Comparison of ENCODE assay signal across 7 cellular contexts in the genomic region with DNA sequence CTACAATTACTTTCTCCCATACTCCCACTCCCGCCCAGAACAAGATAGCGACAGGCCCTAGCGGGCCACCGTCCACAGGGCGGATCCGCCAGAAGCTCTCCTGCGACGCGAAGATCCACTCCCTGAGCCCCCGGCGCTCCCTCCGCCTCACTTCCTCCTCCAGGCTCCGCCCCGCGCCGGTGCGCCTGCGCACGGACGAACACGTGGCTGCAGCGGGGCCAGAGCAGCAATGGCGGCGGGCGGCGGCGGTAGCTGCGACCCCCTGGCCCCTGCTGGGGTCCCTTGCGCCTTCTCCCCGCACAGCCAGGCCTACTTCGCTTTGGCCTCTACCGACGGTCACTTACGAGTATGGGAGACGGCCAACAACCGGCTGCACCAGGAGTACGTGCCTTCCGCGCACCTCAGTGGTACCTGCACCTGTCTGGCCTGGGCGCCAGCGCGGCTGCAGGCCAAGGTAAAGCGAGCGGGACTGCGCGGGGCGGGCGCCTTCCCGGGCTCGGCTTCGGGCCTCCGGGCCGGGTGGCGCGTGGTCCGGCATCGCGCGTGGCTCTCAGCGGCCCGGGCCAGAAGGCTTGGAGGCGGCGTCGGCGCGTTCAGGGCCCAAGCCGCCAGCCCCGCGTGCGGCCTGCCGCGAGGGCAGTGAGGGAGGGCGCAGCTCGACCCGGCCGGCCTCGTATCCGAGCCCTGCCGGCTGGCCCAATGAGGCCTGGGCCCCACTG. TPM values are rescaled to one million over a fixed set of nuclear protein-coding genes. Genes with fewer than 3 reads are reported as not detected.
A peak's percentile ranks its signal among the peaks of the same experiment; 100 is the strongest.
DNase-seq lines count a peak whose midpoint lies in the region; ATAC-seq, FAIRE-seq and TF ChIP-seq lines count a peak whose summit lies in the region.

A gene with protein sequence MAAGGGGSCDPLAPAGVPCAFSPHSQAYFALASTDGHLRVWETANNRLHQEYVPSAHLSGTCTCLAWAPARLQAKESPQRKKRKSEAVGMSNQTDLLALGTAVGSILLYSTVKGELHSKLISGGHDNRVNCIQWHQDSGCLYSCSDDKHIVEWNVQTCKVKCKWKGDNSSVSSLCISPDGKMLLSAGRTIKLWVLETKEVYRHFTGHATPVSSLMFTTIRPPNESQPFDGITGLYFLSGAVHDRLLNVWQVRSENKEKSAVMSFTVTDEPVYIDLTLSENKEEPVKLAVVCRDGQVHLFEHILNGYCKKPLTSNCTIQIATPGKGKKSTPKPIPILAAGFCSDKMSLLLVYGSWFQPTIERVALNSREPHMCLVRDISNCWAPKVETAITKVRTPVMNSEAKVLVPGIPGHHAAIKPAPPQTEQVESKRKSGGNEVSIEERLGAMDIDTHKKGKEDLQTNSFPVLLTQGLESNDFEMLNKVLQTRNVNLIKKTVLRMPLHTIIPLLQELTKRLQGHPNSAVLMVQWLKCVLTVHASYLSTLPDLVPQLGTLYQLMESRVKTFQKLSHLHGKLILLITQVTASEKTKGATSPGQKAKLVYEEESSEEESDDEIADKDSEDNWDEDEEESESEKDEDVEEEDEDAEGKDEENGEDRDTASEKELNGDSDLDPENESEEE (plus strand): TSS at position 198 of the 719 bp plus-strand sequence. CDS start 32 bp downstream, at position 230.

- H3K36me3 ChIP-seq in astrocyte (ENCODE audit: insufficient read depth, low read length): no peaks in the 10 kb centered on the region

- H3K27ac Mint-ChIP-seq in astrocyte (ENCODE audit: unreplicated experiment): peak within 1 kb of the TSS; percentile 96

- H3K27me3 Mint-ChIP-seq in astrocyte (ENCODE audit: low read depth, unreplicated experiment): no peaks in the 10 kb centered on the region

- peak within 1 kb of the TSS; percentile 87 for H3K27ac ChIP-seq in astrocyte (ENCODE audit: low read depth, low read length)

- H3K27me3 ChIP-seq in astrocyte (ENCODE audit: insufficient read depth, low read length): peaks cover 2% of the 10 kb centered on the region

- TF ChIP-seq CTCF in astrocyte (IDR thresholded peaks at IDR 0.05; ENCODE audit: insufficient read depth, low read depth, low read length): no peak

- H3K4me3 Mint-ChIP-seq in astrocyte (ENCODE audit: unreplicated experiment): peak within 1 kb of the TSS; percentile 96

- FAIRE-seq in astrocyte (lab: Jason Lieb, UNC): no peak

- TF ChIP-seq POLR2A in GM18505 (IDR thresholded peaks at IDR 0.05; ENCODE audit: borderline replicate concordance, extremely low read depth, insufficient read depth, insufficient read length): peak; percentile 90

- peak within 1 kb of the TSS; percentile 93 for H2AFZ ChIP-seq in astrocyte (ENCODE audit: low read depth, low read length)

- H3K36me3 Mint-ChIP-seq in astrocyte (ENCODE audit: low read depth, unreplicated experiment): no peaks in the 10 kb centered on the region

- H3K4me2 ChIP-seq in astrocyte (ENCODE audit: low read length): peak within 1 kb of the TSS; percentile 93

- peak within 1 kb of the TSS; percentile 88 for H3K4me3 ChIP-seq in astrocyte (ENCODE audit: insufficient read depth, low read depth, low read length)

- DNase-seq in NCI-H2029 (lab: John Stamatoyannopoulos, UW) (peak; percentile 95), T-helper 22 cell (ENCODE audit: low read depth) (peak; percentile 95), astrocyte (ENCODE audit: low read depth) (peak; percentile 99), hepatic stellate cell (ENCODE audit: low spot score) (peak; percentile 94), renal cortical epithelial cell (ENCODE audit: low read depth) (peak; percentile 97)

- H3K4me1 ChIP-seq in astrocyte (ENCODE audit: insufficient read depth, low read length): peaks cover 17% of the 10 kb centered on the region

- H3K4me1 Mint-ChIP-seq in astrocyte (ENCODE audit: low read depth, unreplicated experiment): peaks cover 23% of the 10 kb centered on the region

- H3K79me2 ChIP-seq in astrocyte (ENCODE audit: insufficient read depth, low read length): peaks cover 53% of the 10 kb centered on the region

- peak within 1 kb of the TSS; percentile 96 for H3K9ac ChIP-seq in astrocyte (ENCODE audit: low read length)

- no peaks in the 10 kb centered on the region for H3K9me3 ChIP-seq in astrocyte (ENCODE audit: insufficient read depth, low read depth, low read length)

- H4K20me1 ChIP-seq in astrocyte (ENCODE audit: insufficient read depth, low read length): peaks cover 47% of the 10 kb centered on the region

- H3K9me3 Mint-ChIP-seq in astrocyte (ENCODE audit: unreplicated experiment): peaks cover 1% of the 10 kb centered on the region

- ATAC-seq in GM18505 (IDR thresholded peaks at IDR 0.05; ENCODE audit: unreplicated experiment) (peak; percentile 94), HG02973 (IDR thresholded peaks at IDR 0.05; ENCODE audit: unreplicated experiment) (peak; percentile 87)

RNA-seq across cellular contexts. Expression of the gene that starts here (rescaled TPM):
- total RNA-seq in astrocyte (71.9 and 83.9 TPM in 2 replicates), renal cortical epithelial cell (93.1 and 107 TPM in 2 replicates)

Comparison
In these comparisons a context has a peak if more than half of its experiments do, and no peak if none do; other contexts are left out.
1. Peak in every context shown above with its lines: DNase-seq, ATAC-seq, H3K4me3 ChIP-seq and H3K27ac ChIP-seq.